In the genomic region with DNA sequence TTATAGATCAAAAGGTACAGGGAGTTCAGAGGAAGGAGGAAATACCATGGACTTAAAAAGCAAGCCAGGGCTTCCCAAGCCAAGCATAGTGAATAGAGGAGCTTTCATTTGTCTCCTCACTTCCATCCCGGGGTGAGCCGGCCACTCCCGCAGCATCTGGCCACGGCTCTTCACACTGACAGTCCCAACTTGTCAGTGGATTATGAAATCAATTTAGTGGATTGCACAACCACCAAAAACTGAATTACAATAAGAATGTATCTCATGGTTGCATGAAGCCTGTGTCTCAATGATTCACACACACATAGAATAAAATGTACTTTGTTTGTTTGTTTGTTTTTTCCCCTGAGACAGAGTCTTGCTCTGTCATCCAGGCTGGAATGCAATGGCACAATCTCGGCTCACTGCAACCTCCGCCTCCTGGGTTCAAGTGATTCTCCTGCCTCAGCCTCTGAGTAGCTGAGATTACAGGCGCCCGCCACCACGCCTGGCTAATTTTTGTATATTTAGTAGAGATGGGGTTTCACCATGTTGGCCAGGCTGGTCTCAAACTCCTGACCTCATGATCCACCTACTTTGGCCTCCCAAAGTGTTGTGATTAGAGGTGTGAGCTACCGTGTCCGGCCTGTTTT, we compare ENCODE assay signal across 1 cellular context.
TF ChIP-seq lines count a peak whose summit lies in the region.

No MANE protein-coding gene starts in this region.

TF ChIP-seq in H1, 55 proteins besides CTCF, POLR2A, EP300 and RAD21:
- 0 out of 2 replicates have a peak, but pooled peaks have one; percentile 16 for TF ChIP-seq CEBPB (IDR thresholded peaks at IDR 0.05; ENCODE audit: low read depth, low read length)
